ENCODE assay signal across 1 cellular context in the genomic region with DNA sequence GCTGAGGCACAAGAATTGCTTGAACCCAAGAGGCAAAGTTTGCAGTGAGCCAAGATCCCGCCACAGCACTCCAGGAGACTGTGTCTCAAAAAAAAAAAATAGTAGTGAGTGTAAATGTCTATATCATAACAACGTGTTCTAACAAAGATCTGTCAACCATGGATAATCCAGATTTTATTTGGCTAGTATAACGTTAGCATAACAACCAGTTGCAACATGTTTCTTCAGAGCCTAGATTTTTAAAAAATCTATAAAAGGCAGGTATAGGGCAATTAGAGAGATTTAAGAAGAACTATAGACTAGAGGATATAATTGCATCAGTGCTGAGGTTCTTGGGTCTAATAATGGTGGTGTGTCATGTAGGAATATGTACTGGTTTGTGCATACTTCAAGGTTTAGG.
TF ChIP-seq lines count a peak whose summit lies in the region.

No MANE protein-coding gene starts in this region.

TF ChIP-seq in WTC11, 78 proteins besides CTCF, POLR2A, EP300 and RAD21 (continued from another document):
- TF ChIP-seq, protein P1, sequence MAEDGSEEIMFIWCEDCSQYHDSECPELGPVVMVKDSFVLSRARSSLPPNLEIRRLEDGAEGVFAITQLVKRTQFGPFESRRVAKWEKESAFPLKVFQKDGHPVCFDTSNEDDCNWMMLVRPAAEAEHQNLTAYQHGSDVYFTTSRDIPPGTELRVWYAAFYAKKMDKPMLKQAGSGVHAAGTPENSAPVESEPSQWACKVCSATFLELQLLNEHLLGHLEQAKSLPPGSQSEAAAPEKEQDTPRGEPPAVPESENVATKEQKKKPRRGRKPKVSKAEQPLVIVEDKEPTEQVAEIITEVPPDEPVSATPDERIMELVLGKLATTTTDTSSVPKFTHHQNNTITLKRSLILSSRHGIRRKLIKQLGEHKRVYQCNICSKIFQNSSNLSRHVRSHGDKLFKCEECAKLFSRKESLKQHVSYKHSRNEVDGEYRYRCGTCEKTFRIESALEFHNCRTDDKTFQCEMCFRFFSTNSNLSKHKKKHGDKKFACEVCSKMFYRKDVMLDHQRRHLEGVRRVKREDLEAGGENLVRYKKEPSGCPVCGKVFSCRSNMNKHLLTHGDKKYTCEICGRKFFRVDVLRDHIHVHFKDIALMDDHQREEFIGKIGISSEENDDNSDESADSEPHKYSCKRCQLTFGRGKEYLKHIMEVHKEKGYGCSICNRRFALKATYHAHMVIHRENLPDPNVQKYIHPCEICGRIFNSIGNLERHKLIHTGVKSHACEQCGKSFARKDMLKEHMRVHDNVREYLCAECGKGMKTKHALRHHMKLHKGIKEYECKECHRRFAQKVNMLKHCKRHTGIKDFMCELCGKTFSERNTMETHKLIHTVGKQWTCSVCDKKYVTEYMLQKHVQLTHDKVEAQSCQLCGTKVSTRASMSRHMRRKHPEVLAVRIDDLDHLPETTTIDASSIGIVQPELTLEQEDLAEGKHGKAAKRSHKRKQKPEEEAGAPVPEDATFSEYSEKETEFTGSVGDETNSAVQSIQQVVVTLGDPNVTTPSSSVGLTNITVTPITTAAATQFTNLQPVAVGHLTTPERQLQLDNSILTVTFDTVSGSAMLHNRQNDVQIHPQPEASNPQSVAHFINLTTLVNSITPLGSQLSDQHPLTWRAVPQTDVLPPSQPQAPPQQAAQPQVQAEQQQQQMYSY (CRISPR knock-in tag; IDR thresholded peaks at IDR 0.05) = no peak
- no peak for TF ChIP-seq FOXP1 (CRISPR knock-in tag; IDR thresholded peaks at IDR 0.05; ENCODE audit: borderline replicate concordance)
- TF ChIP-seq GABPB1 (CRISPR knock-in tag; IDR thresholded peaks at IDR 0.05) = no peak
- no peak for TF ChIP-seq FOXJ3 (CRISPR knock-in tag; IDR thresholded peaks at IDR 0.05; ENCODE audit: borderline replicate concordance)
- TF ChIP-seq FOXK1 (CRISPR knock-in tag; IDR thresholded peaks at IDR 0.05) = no peak
- TF ChIP-seq ZSCAN18 (CRISPR knock-in tag; IDR thresholded peaks at IDR 0.05) = no peak
- TF ChIP-seq ELF4 (CRISPR knock-in tag; IDR thresholded peaks at IDR 0.05; ENCODE audit: low read depth) = no peak
- TF ChIP-seq CREM (CRISPR knock-in tag; IDR thresholded peaks at IDR 0.05) = no peak
- no peak for TF ChIP-seq ZNF138 (CRISPR knock-in tag; conservative IDR thresholded peaks at IDR 0.05)
- no peak for TF ChIP-seq CBFB (CRISPR knock-in tag; IDR thresholded peaks at IDR 0.05; ENCODE audit: low read depth)
- TF ChIP-seq, protein P2, sequence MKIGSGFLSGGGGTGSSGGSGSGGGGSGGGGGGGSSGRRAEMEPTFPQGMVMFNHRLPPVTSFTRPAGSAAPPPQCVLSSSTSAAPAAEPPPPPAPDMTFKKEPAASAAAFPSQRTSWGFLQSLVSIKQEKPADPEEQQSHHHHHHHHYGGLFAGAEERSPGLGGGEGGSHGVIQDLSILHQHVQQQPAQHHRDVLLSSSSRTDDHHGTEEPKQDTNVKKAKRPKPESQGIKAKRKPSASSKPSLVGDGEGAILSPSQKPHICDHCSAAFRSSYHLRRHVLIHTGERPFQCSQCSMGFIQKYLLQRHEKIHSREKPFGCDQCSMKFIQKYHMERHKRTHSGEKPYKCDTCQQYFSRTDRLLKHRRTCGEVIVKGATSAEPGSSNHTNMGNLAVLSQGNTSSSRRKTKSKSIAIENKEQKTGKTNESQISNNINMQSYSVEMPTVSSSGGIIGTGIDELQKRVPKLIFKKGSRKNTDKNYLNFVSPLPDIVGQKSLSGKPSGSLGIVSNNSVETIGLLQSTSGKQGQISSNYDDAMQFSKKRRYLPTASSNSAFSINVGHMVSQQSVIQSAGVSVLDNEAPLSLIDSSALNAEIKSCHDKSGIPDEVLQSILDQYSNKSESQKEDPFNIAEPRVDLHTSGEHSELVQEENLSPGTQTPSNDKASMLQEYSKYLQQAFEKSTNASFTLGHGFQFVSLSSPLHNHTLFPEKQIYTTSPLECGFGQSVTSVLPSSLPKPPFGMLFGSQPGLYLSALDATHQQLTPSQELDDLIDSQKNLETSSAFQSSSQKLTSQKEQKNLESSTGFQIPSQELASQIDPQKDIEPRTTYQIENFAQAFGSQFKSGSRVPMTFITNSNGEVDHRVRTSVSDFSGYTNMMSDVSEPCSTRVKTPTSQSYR (CRISPR knock-in tag; IDR thresholded peaks at IDR 0.05) = no peak
- no peak for TF ChIP-seq GRHL2 (CRISPR knock-in tag; IDR thresholded peaks at IDR 0.05; ENCODE audit: insufficient replicate concordance, severe bottlenecking)
- TF ChIP-seq, protein P3, sequence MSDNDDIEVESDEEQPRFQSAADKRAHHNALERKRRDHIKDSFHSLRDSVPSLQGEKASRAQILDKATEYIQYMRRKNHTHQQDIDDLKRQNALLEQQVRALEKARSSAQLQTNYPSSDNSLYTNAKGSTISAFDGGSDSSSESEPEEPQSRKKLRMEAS (CRISPR knock-in tag; IDR thresholded peaks at IDR 0.05) = no peak
- TF ChIP-seq ZMAT4 (CRISPR knock-in tag; IDR thresholded peaks at IDR 0.05) = no peak
TF ChIP-seq in WTC11: peak in this region for 0.
